In the genomic region with DNA sequence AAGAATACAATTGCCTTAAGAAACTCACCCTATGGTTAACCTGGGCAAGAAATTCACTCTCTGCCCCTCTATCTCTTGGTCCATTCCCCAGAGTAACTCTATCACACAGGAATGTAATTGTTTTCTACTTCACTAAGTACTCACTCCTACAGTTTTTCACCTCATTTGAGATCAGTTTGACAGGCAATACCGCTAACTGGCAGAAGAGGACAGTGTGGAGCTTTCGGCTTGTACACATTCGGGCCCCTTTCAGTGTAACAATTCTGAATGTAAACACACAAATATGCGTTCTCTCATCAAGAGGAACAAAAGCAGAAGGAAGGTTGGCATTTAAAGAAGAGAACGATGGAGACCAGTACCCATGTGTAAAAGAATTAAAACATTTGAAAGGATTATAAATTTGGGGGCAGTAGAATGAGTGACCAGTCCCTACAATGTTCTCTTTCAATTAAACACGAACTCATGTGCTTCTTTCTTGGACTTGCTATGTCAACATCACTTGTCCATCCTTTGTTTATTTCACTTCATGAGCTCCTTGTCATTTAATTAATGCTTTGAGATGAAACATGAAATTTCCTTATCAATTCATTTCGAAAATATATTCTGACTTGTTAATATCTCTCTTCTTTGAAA, we compare ENCODE assay signal across 8 cellular contexts.
DNase-seq lines count a peak whose midpoint lies in the region; ATAC-seq and TF ChIP-seq lines count a peak whose summit lies in the region.

No MANE protein-coding gene starts in this region.

- TF ChIP-seq CTCF in cardiac muscle cell (IDR thresholded peaks at IDR 0.05; ENCODE audit: low read depth, low read length), result peak; percentile 73
- peak; percentile 87 for TF ChIP-seq CTCF in LNCaP clone FGC (IDR thresholded peaks at IDR 0.05; ENCODE audit: control insufficient read depth, extremely low read depth, insufficient read depth)
- TF ChIP-seq CTCF in lower lobe of right lung (IDR thresholded peaks at IDR 0.05), result no peak

- no peaks in the 10 kb centered on the region for H3K4me1 ChIP-seq in cardiac muscle cell (ENCODE audit: low read depth)
- H3K4me1 ChIP-seq in right cardiac atrium (ENCODE audit: control insufficient read depth, insufficient read depth, low read length), result no peaks in the 10 kb centered on the region
- no peaks in the 10 kb centered on the region for H3K4me1 ChIP-seq in adipocyte (ENCODE audit: control insufficient read depth, insufficient read depth, low read length)
- no peaks in the 10 kb centered on the region for H3K4me1 ChIP-seq in lower lobe of right lung

- ATAC-seq in right cardiac atrium (no peak), lower lobe of right lung (no peak), HG03520 (IDR thresholded peaks at IDR 0.05; ENCODE audit: unreplicated experiment) (no peak), GM19328 (IDR thresholded peaks at IDR 0.05; ENCODE audit: unreplicated experiment) (no peak)

- no peaks in the 10 kb centered on the region for H3K9me3 ChIP-seq in cardiac muscle cell (ENCODE audit: low read depth)
- no peaks in the 10 kb centered on the region for H3K9me3 ChIP-seq in right cardiac atrium (ENCODE audit: control insufficient read depth, low read length)
- no peaks in the 10 kb centered on the region for H3K9me3 ChIP-seq in adipocyte (ENCODE audit: control insufficient read depth, low read length)
- no peaks in the 10 kb centered on the region for H3K9me3 ChIP-seq in lower lobe of right lung

- DNase-seq in cardiac muscle cell (ENCODE audit: low read depth in 1 of 2, low spot score in 1 of 2) (peak; percentile 36 to 58), right cardiac atrium (no peak), LNCaP clone FGC (ENCODE audit: low read depth) (peak; percentile 14), adipocyte (ENCODE audit: low read depth) (peak; percentile 33), medulla oblongata (ENCODE audit: extremely low spot score) (peak; percentile 16), lower lobe of right lung (no peak)

- intact Hi-C loops in right cardiac atrium (cut with DNase I), result no loop called here
- intact Hi-C loops in lower lobe of right lung (cut with DNase I), result no loop called here

- H3K36me3 ChIP-seq in cardiac muscle cell, result no peaks in the 10 kb centered on the region
- no peaks in the 10 kb centered on the region for H3K36me3 ChIP-seq in adipocyte (ENCODE audit: control insufficient read depth, insufficient read depth, low read length, severe bottlenecking)
- no peaks in the 10 kb centered on the region for H3K36me3 ChIP-seq in lower lobe of right lung

- H3K4me3 ChIP-seq in cardiac muscle cell (no peak overlapping the region), right cardiac atrium (ENCODE audit: low read length) (no peak overlapping the region), LNCaP clone FGC (ENCODE audit: low read depth, low read length) (no peak overlapping the region), adipocyte (ENCODE audit: low read length) (no peak overlapping the region), lower lobe of right lung (no peak overlapping the region)

- H3K9ac ChIP-seq in adipocyte (ENCODE audit: low read length), result no peak overlapping the region

- no peaks in the 10 kb centered on the region for H3K27me3 ChIP-seq in cardiac muscle cell
- no peaks in the 10 kb centered on the region for H3K27me3 ChIP-seq in right cardiac atrium (ENCODE audit: control insufficient read depth, insufficient read depth)
- no peaks in the 10 kb centered on the region for H3K27me3 ChIP-seq in adipocyte (replicated peaks; ENCODE audit: control insufficient read depth, insufficient read depth, low read length)
- no peaks in the 10 kb centered on the region for H3K27me3 ChIP-seq in lower lobe of right lung (ENCODE audit: low read depth)

- 57% methylated on average over 7 of the region's 7 CpGs for WGBS in right cardiac atrium

- H3K27ac ChIP-seq in cardiac muscle cell (no peak overlapping the region), right cardiac atrium (ENCODE audit: low read length) (no peak overlapping the region), lower lobe of right lung (no peak overlapping the region)

Comparison
In these comparisons a context has a peak if more than half of its experiments do, and no peak if none do; other contexts are left out.
1. DNase-seq: peak in cardiac muscle cell (2 of 2), LNCaP clone FGC (single experiment), adipocyte (single experiment) and medulla oblongata (single experiment); none in right cardiac atrium (0 of 3) and lower lobe of right lung (single experiment).